ENCODE assay signal across 12 cellular contexts in genomic region chr1:30522031-30523004, GRCh38.
DNase-seq lines count a peak whose midpoint lies in the region; ATAC-seq and TF ChIP-seq lines count a peak whose summit lies in the region.
"Had no signal": no experiment of that assay in that cellular context is flagged by ENCODE, and none has a peak within 500 bp of the region (broad histone marks: within the 10 kb centered on the region; RNA-seq: fewer than 3 reads in every experiment).

No MANE protein-coding gene starts in this region.

- H3K27me3 ChIP-seq in ACC112 (ENCODE audit: insufficient read depth, low read length) (no peaks in the 10 kb centered on the region), esophagus muscularis mucosa (peaks cover 0 to 7% (median 0%) of the 10 kb centered on the region in 4 donors), lung (ENCODE audit: control insufficient read depth, insufficient read depth) (peaks cover 7% of the 10 kb centered on the region)

- intact Hi-C loops in esophagus muscularis mucosa (cut with DNase I), result no loop called here
- intact Hi-C loops in activated CD8-positive, alpha-beta T cell treated with anti-CD3 and anti-CD28 coated beads for 36 hours (cut with micrococcal nuclease), result no loop called here

- no peaks in the 10 kb centered on the region for H3K4me1 Mint-ChIP-seq in activated CD8-positive, alpha-beta T cell treated with anti-CD3 and anti-CD28 coated beads for 36 hours (ENCODE audit: low read depth)
- H3K4me1 Mint-ChIP-seq: B cell; stimulated activated effector memory CD8-positive, alpha-beta T cell treated with anti-CD3 and anti-CD28 coated beads, Interleukin-12 subunit alpha, Interleukin-12 subunit beta, amount 100 ng/mL, for 72 hours had no signal

- H3K9me3 ChIP-seq in esophagus muscularis mucosa (no peaks in the 10 kb centered on the region), lung (ENCODE audit: control insufficient read depth in 2 of 2, insufficient read depth in 1 of 2, low read length in 1 of 2) (no peaks in the 10 kb centered on the region)

- H3K9me3 Mint-ChIP-seq in activated CD8-positive, alpha-beta T cell treated with anti-CD3 and anti-CD28 coated beads for 36 hours, result no peaks in the 10 kb centered on the region
- H3K9me3 Mint-ChIP-seq: effector memory CD8-positive, alpha-beta T cell; stimulated activated effector memory CD8-positive, alpha-beta T cell treated with anti-CD3 and anti-CD28 coated beads, Interleukin-12 subunit alpha, Interleukin-12 subunit beta, amount 100 ng/mL, for 72 hours had no signal

- POLR2A ChIA-PET in activated CD8-positive, alpha-beta T cell treated with anti-CD3 and anti-CD28 coated beads for 36 hours (lab: Charles Lee), result no interaction called here

- no peak overlapping the region for H3K27ac Mint-ChIP-seq in activated CD8-positive, alpha-beta T cell treated with anti-CD3 and anti-CD28 coated beads for 36 hours
- H3K27ac Mint-ChIP-seq: B cell; effector memory CD8-positive, alpha-beta T cell; stimulated activated effector memory CD8-positive, alpha-beta T cell treated with anti-CD3 and anti-CD28 coated beads, Interleukin-12 subunit alpha, Interleukin-12 subunit beta, amount 100 ng/mL, for 72 hours had no signal

- no peak for TF ChIP-seq POLR2A in esophagus muscularis mucosa (IDR thresholded peaks at IDR 0.05; ENCODE audit: low read depth)

- H3K4me1 ChIP-seq in ACC112 (ENCODE audit: control insufficient read depth, insufficient read depth, low read length, unreplicated experiment), result peaks cover 26% of the 10 kb centered on the region
- peaks cover 36 to 44% (median 42%) of the 10 kb centered on the region in 4 donors for H3K4me1 ChIP-seq in esophagus muscularis mucosa
- peaks cover 2 to 7% of the 10 kb centered on the region in 2 donors for H3K4me1 ChIP-seq in lung (ENCODE audit: control insufficient read depth in 2 of 2, insufficient read depth in 2 of 2, low read length in 2 of 2)

- no peak overlapping the region for H3K4me3 Mint-ChIP-seq in activated CD8-positive, alpha-beta T cell treated with anti-CD3 and anti-CD28 coated beads for 36 hours
- H3K4me3 Mint-ChIP-seq: B cell; effector memory CD8-positive, alpha-beta T cell; stimulated activated effector memory CD8-positive, alpha-beta T cell treated with anti-CD3 and anti-CD28 coated beads, Interleukin-12 subunit alpha, Interleukin-12 subunit beta, amount 100 ng/mL, for 72 hours had no signal

- no peak overlapping the region for H2AFZ ChIP-seq in ACC112 (ENCODE audit: low read length, unreplicated experiment)

- H3K27ac ChIP-seq in ACC112 (ENCODE audit: low read depth, low read length) (peak overlapping the region; percentile 11; the same call in 1 of the 2 replicates), esophagus muscularis mucosa (replicated peaks in 1 of 4) (peak overlapping the region in 3 of 4 donors; percentile 15 to 57 (median 53)), lung (ENCODE audit: low read depth in 1 of 2, low read length in 1 of 2) (peak overlapping the region in 1 of 2 donors; percentile 82)

- no peak overlapping the region for H3K4me3 ChIP-seq in ACC112 (ENCODE audit: low read depth, low read length)
- no peak overlapping the region for H3K4me3 ChIP-seq in esophagus muscularis mucosa
- no peak overlapping the region for H3K4me3 ChIP-seq in lung

- no peaks in the 10 kb centered on the region for H3K79me2 ChIP-seq in ACC112 (ENCODE audit: control insufficient read depth, insufficient read depth, low read length, unreplicated experiment)

- ATAC-seq in lung (ENCODE audit: insufficient read depth, low FRiP score), result peak; percentile 20
- no peak for ATAC-seq in activated CD8-positive, alpha-beta T cell treated with anti-CD3 and anti-CD28 coated beads for 36 hours
- no peak for ATAC-seq in HG02763 (IDR thresholded peaks at IDR 0.05; ENCODE audit: unreplicated experiment)
- ATAC-seq in GM21619 (IDR thresholded peaks at IDR 0.05; ENCODE audit: unreplicated experiment), result no peak
- ATAC-seq: effector memory CD8-positive, alpha-beta T cell; stimulated activated effector memory CD8-positive, alpha-beta T cell treated with anti-CD3 and anti-CD28 coated beads, Interleukin-12 subunit alpha, Interleukin-12 subunit beta, amount 100 ng/mL, for 72 hours had no signal

- no peaks in the 10 kb centered on the region for H3K36me3 Mint-ChIP-seq in activated CD8-positive, alpha-beta T cell treated with anti-CD3 and anti-CD28 coated beads for 36 hours (ENCODE audit: low read depth)
- H3K36me3 Mint-ChIP-seq: stimulated activated effector memory CD8-positive, alpha-beta T cell treated with anti-CD3 and anti-CD28 coated beads, Interleukin-12 subunit alpha, Interleukin-12 subunit beta, amount 100 ng/mL, for 72 hours had no signal

- CTCF ChIA-PET in activated CD8-positive, alpha-beta T cell treated with anti-CD3 and anti-CD28 coated beads for 36 hours (lab: Charles Lee), result no interaction called here

- TF ChIP-seq CTCF in esophagus muscularis mucosa (IDR thresholded peaks at IDR 0.05), result no peak
- TF ChIP-seq CTCF in lung (IDR thresholded peaks at IDR 0.05; ENCODE audit: control extremely low read depth, extremely low read depth), result no peak
- TF ChIP-seq CTCF in activated CD8-positive, alpha-beta T cell treated with anti-CD3 and anti-CD28 coated beads for 36 hours (IDR thresholded peaks at IDR 0.05), result no peak

- DNase-seq in NCI-H1092 (lab: John Stamatoyannopoulos, UW) (peak; percentile 49), esophagus muscularis mucosa (ENCODE audit: extremely low spot score) (no peak), lung (ENCODE audit: low spot score) (peak; percentile 47)
- no peak for DNase-seq in activated CD8-positive, alpha-beta T cell treated with anti-CD3 and anti-CD28 coated beads for 36 hours
- no peak for DNase-seq in activated CD4-positive, alpha-beta T cell treated with anti-CD3 and anti-CD28 coated beads for 48 hours
- DNase-seq: effector memory CD8-positive, alpha-beta T cell; T1000 had no signal

- peak; percentile 47 for TF ChIP-seq EP300 in esophagus muscularis mucosa (IDR thresholded peaks at IDR 0.05)

- WGBS in esophagus muscularis mucosa, result 49% methylated on average over 17 of the region's 17 CpGs
- WGBS in lung, 2 donors, result 45 to 56% methylated on average over 17 of the region's 17 CpGs

- H3K27me3 Mint-ChIP-seq in activated CD8-positive, alpha-beta T cell treated with anti-CD3 and anti-CD28 coated beads for 36 hours, result peaks cover 12% of the 10 kb centered on the region

- H3K36me3 ChIP-seq in ACC112 (ENCODE audit: insufficient read depth, low read length) (no peaks in the 10 kb centered on the region), esophagus muscularis mucosa (no peaks in the 10 kb centered on the region), lung (ENCODE audit: control insufficient read depth in 2 of 2, insufficient read depth in 2 of 2, low read length in 2 of 2) (no peaks in the 10 kb centered on the region)

Comparison
In these comparisons a context has a peak if more than half of its experiments do, and no peak if none do; other contexts are left out.
1. DNase-seq: peak in NCI-H1092 (single experiment) and lung (single experiment); none in esophagus muscularis mucosa (single experiment), activated CD8-positive, alpha-beta T cell treated with anti-CD3 and anti-CD28 coated beads for 36 hours (single experiment) and activated CD4-positive, alpha-beta T cell treated with anti-CD3 and anti-CD28 coated beads for 48 hours (single experiment).